Comparison of ENCODE assay signal across 8 cellular contexts in genomic region chr10:63268139-63268797, GRCh38.
DNase-seq lines count a peak whose midpoint lies in the region; ATAC-seq and TF ChIP-seq lines count a peak whose summit lies in the region.

No MANE protein-coding gene starts in this region.

- in situ Hi-C loops in gastrocnemius medialis (cut with MboI; ENCODE audit: low sequenced_read_pairs in 4 of 4): loop anchor here in 1 of 4 donors (25.0 kb wide), 1 partner anchor 1181 kb away; no protein-coding TSS in a partner anchor

- 0% methylated on average over 3 of the region's 3 CpGs for WGBS in right cardiac atrium

- TF ChIP-seq CTCF in AG10803 (conservative IDR thresholded peaks at IDR 0.05; ENCODE audit: low read length) (no peak), HEK293 (tag by site-specific recombination; IDR thresholded peaks at IDR 0.05) (no peak), gastrocnemius medialis (IDR thresholded peaks at IDR 0.05 in 4 of 5, conservative IDR thresholded peaks at IDR 0.05 in 1 of 5) (no peak)
- TF ChIP-seq CTCF in activated CD8-positive, alpha-beta T cell treated with anti-CD3 and anti-CD28 coated beads for 36 hours (IDR thresholded peaks at IDR 0.05): no peak

- no peaks in the 10 kb centered on the region; a peak in 1 of 3 replicates for H3K36me3 ChIP-seq in HEK293 (ENCODE audit: control insufficient read depth in 2 of 2, insufficient read depth in 1 of 2, low read length in 2 of 2)
- no peaks in the 10 kb centered on the region for H3K36me3 ChIP-seq in gastrocnemius medialis

- intact Hi-C loops in activated CD8-positive, alpha-beta T cell treated with anti-CD3 and anti-CD28 coated beads for 36 hours (cut with micrococcal nuclease): loop anchor here (2.0 to 10.0 kb wide), 5 partner anchors 51 to 364 kb away; partner anchors contain the start of gene JMJD1C
- intact Hi-C loops in right cardiac atrium (cut with DNase I): loop anchor here in 1 of 4 donors (2.0 kb wide), 1 partner anchor 363 kb away; no protein-coding TSS in a partner anchor
- intact Hi-C loops in gastrocnemius medialis (cut with DNase I; ENCODE audit: low total_unique reads): loop anchor here (2.0 to 10.0 kb wide), 8 partner anchors 51 to 1213 kb away; partner anchors contain the start of genes EGR2 and JMJD1C

- H3K4me1 Mint-ChIP-seq in activated CD8-positive, alpha-beta T cell treated with anti-CD3 and anti-CD28 coated beads for 36 hours (ENCODE audit: low read depth): peaks cover 10% of the 10 kb centered on the region

- ATAC-seq in activated CD8-positive, alpha-beta T cell treated with anti-CD3 and anti-CD28 coated beads for 36 hours: no peak
- ATAC-seq in right cardiac atrium (no peak), gastrocnemius medialis (no peak), HG03175 (IDR thresholded peaks at IDR 0.05; ENCODE audit: unreplicated experiment) (no peak), GM19452 (IDR thresholded peaks at IDR 0.05; ENCODE audit: unreplicated experiment) (no peak)

- CTCF ChIA-PET in HEK293 (lab: Yijun Ruan, JAX): interaction anchor here (0.9 to 1.7 kb wide), 5 partner anchors 52 to 452 kb away, joined by 3 to 5 read pairs (median 3); no protein-coding TSS in a partner anchor
- CTCF ChIA-PET in activated CD8-positive, alpha-beta T cell treated with anti-CD3 and anti-CD28 coated beads for 36 hours (lab: Charles Lee): interaction anchor here (0.9 to 2.3 kb wide), 12 partner anchors 11 to 452 kb away, joined by 3 to 9 read pairs (median 4); no protein-coding TSS in a partner anchor

- H3K9me3 ChIP-seq in HEK293 (ENCODE audit: control insufficient read depth, insufficient read depth, low read depth, low read length) (no peaks in the 10 kb centered on the region), right cardiac atrium (ENCODE audit: control insufficient read depth, low read length) (no peaks in the 10 kb centered on the region), gastrocnemius medialis (no peaks in the 10 kb centered on the region)

- H3K4me1 ChIP-seq in HEK293 (ENCODE audit: control insufficient read depth, insufficient read depth, low read length) (peaks cover 4% of the 10 kb centered on the region; the same call in 1 of the 2 replicates), right cardiac atrium (ENCODE audit: control insufficient read depth, insufficient read depth, low read length) (peaks cover 2% of the 10 kb centered on the region), gastrocnemius medialis (peaks cover 25 to 31% of the 10 kb centered on the region in 2 donors)

- POLR2A ChIA-PET in HEK293 (lab: Yijun Ruan, JAX): interaction anchor here (0.6 to 2.9 kb wide), 10 partner anchors 11 to 362 kb away, joined by 3 to 12 read pairs (median 4); partner anchors contain the start of gene REEP3
- POLR2A ChIA-PET in activated CD8-positive, alpha-beta T cell treated with anti-CD3 and anti-CD28 coated beads for 36 hours (lab: Charles Lee): interaction anchor here (0.6 to 2.1 kb wide), 14 partner anchors 9 to 1220 kb away, joined by 3 to 11 read pairs (median 4); partner anchors contain the start of gene REEP3

- H3K4me3 ChIP-seq in AG10803 (ENCODE audit: low read length) (peak overlapping the region; percentile 67), HEK293 (ENCODE audit: low read depth, low read length) (peak overlapping the region; percentile 67), right cardiac atrium (ENCODE audit: low read length) (peak overlapping the region; percentile 93), gastrocnemius medialis (peak overlapping the region; percentile 51 to 64 (median 54))

- peak overlapping the region; percentile 96 for H3K27ac Mint-ChIP-seq in activated CD8-positive, alpha-beta T cell treated with anti-CD3 and anti-CD28 coated beads for 36 hours

- H3K9me3 Mint-ChIP-seq in activated CD8-positive, alpha-beta T cell treated with anti-CD3 and anti-CD28 coated beads for 36 hours: no peaks in the 10 kb centered on the region

- DNase-seq in AG10803 (ENCODE audit: low read depth) (peak; percentile 25), right cardiac atrium (no peak), gastrocnemius medialis (no peak)
- no peak for DNase-seq in activated CD8-positive, alpha-beta T cell treated with anti-CD3 and anti-CD28 coated beads for 36 hours
- no peak for DNase-seq in stimulated activated CD4-positive, alpha-beta T cell treated with anti-CD3 and anti-CD28 coated beads, Interleukin-12 subunit alpha, Interleukin-12 subunit beta, amount 100 ng/mL, for 4 hours

- H3K36me3 Mint-ChIP-seq in activated CD8-positive, alpha-beta T cell treated with anti-CD3 and anti-CD28 coated beads for 36 hours (ENCODE audit: low read depth): peaks cover 10% of the 10 kb centered on the region

- H3K27ac ChIP-seq in HEK293 (ENCODE audit: extremely low read depth, low read depth, low read length) (peak overlapping the region; percentile 85), right cardiac atrium (ENCODE audit: low read length) (peak overlapping the region; percentile 99), gastrocnemius medialis (peak overlapping the region; percentile 88 to 96 (median 90))

- H3K4me3 Mint-ChIP-seq in activated CD8-positive, alpha-beta T cell treated with anti-CD3 and anti-CD28 coated beads for 36 hours: peak overlapping the region; percentile 86

- H3K27me3 ChIP-seq in right cardiac atrium (ENCODE audit: control insufficient read depth, insufficient read depth) (no peaks in the 10 kb centered on the region), gastrocnemius medialis (no peaks in the 10 kb centered on the region)

- TF ChIP-seq POLR2A in gastrocnemius medialis (IDR thresholded peaks at IDR 0.05): no peak

- no peaks in the 10 kb centered on the region for H3K27me3 Mint-ChIP-seq in activated CD8-positive, alpha-beta T cell treated with anti-CD3 and anti-CD28 coated beads for 36 hours

TF ChIP-seq in HEK293, 187 proteins besides CTCF, POLR2A, EP300 and RAD21:
- TF ChIP-seq, protein P1, sequence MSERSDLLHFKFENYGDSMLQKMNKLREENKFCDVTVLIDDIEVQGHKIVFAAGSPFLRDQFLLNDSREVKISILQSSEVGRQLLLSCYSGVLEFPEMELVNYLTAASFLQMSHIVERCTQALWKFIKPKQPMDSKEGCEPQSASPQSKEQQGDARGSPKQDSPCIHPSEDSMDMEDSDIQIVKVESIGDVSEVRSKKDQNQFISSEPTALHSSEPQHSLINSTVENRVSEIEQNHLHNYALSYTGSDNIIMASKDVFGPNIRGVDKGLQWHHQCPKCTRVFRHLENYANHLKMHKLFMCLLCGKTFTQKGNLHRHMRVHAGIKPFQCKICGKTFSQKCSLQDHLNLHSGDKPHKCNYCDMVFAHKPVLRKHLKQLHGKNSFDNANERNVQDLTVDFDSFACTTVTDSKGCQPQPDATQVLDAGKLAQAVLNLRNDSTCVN (tag by site-specific recombination; optimal IDR thresholded peaks at IDR 0.05): no peak
- TF ChIP-seq ZNF335 (tag by site-specific recombination; conservative IDR thresholded peaks at IDR 0.05) (0 out of 2 replicates have a peak, but pooled peaks have one; percentile 6), MEIS1 (CRISPR knock-in tag; IDR thresholded peaks at IDR 0.05; ENCODE audit: borderline replicate concordance) (no peak), ZNF292 (tag by site-specific recombination; IDR thresholded peaks at IDR 0.05; ENCODE audit: borderline replicate concordance, low read depth) (no peak), ZNF2 (tag by site-specific recombination; IDR thresholded peaks at IDR 0.05) (0 out of 2 replicates have a peak, but pooled peaks have one; percentile 5), PRDM6 (tag by site-specific recombination; IDR thresholded peaks at IDR 0.05) (peak; percentile 94), ZNF600 (tag by site-specific recombination; IDR thresholded peaks at IDR 0.05) (peak; percentile 57; the same call in 1 of the 2 replicates), GLIS1 (tag by site-specific recombination; IDR thresholded peaks at IDR 0.05) (0 out of 2 replicates have a peak, but pooled peaks have one; percentile 16)
- TF ChIP-seq, protein P2, sequence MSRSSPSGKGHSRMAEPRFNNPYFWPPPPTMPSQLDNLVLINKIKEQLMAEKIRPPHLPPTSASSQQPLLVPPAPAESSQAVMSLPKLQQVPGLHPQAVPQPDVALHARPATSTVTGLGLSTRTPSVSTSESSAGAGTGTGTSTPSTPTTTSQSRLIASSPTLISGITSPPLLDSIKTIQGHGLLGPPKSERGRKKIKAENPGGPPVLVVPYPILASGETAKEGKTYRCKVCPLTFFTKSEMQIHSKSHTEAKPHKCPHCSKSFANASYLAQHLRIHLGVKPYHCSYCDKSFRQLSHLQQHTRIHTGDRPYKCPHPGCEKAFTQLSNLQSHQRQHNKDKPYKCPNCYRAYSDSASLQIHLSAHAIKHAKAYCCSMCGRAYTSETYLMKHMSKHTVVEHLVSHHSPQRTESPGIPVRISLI (tag by site-specific recombination; IDR thresholded peaks at IDR 0.05): peak; percentile 82
